18 cellular contexts compared by ENCODE assay signal in the genomic region with DNA sequence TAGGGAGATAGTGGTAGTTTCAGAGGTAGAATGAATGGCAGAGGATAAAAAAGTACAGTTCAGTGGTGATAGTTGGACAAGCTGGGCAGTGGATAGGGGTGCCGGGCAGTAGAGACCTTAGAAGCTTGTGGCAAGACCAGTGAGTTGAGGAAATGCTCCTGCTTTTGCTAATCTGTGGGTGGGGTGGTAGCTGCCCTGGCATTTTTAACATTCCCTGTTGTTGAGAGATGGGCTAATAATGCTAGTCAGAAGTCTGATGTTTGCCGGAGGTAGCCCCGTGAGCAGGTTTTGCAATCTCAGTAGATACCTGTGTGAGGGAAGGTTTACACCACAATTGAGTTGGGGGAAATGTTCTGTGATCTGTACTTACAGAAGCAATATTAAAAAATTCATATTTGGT.
DNase-seq lines count a peak whose midpoint lies in the region; ATAC-seq and TF ChIP-seq lines count a peak whose summit lies in the region.
"Had no signal": no experiment of that assay in that cellular context is flagged by ENCODE, and none has a peak within 500 bp of the region (broad histone marks: within the 10 kb centered on the region; RNA-seq: fewer than 3 reads in every experiment).

No MANE protein-coding gene starts in this region.

- H3F3A ChIP-seq in GM23248 (ENCODE audit: insufficient read depth), result peaks cover 85% of the 10 kb centered on the region

- H3K27ac Mint-ChIP-seq in activated B cell treated with CpG ODN at 0.5 μM for 24 hours, result peak overlapping the region; percentile 32
- H3K27ac Mint-ChIP-seq: activated CD8-positive, alpha-beta T cell treated with anti-CD3 and anti-CD28 coated beads for 36 hours; activated T-helper 1 cell treated with anti-CD3 and anti-CD28 coated beads, Interleukin-12 subunit alpha, Interleukin-12 subunit beta, Interleukin-2, Interleukin-4 antibody, amounts not matched to agents 30 ng/mL and 10 ng/mL and 1 ng/mL, durations not matched to agents 14 hours and 24 hours and 36 hours had no signal

- H3K79me2 ChIP-seq in GM23248 (ENCODE audit: insufficient read depth), result peaks cover 100% of the 10 kb centered on the region

- no peak for ATAC-seq in activated B cell treated with CpG ODN at 0.5 μM for 24 hours (ENCODE audit: low read depth)
- ATAC-seq in HG02763 (IDR thresholded peaks at IDR 0.05; ENCODE audit: unreplicated experiment), result no peak
- ATAC-seq in HG03108 (IDR thresholded peaks at IDR 0.05; ENCODE audit: unreplicated experiment), result no peak
- ATAC-seq: activated CD8-positive, alpha-beta T cell treated with anti-CD3 and anti-CD28 coated beads for 36 hours; mucosa of descending colon had no signal

- H3K27ac ChIP-seq in GM23248, result peak overlapping the region; percentile 18
- H3K27ac ChIP-seq: adrenal gland, Peyer's patch had no signal

- H3K4me2 ChIP-seq in GM23248 (ENCODE audit: unreplicated experiment), result peak overlapping the region; percentile 29

- H3K27me3 ChIP-seq in GM23248 (replicated peaks; ENCODE audit: insufficient read depth), result no peaks in the 10 kb centered on the region
- H3K27me3 ChIP-seq: adrenal gland, Peyer's patch had no signal

- peaks cover 2% of the 10 kb centered on the region for H3K36me3 Mint-ChIP-seq in activated B cell treated with CpG ODN at 0.5 μM for 24 hours (ENCODE audit: low read depth)

- no peaks in the 10 kb centered on the region for H3K36me3 ChIP-seq in GM23248 (ENCODE audit: low read depth)
- H3K36me3 ChIP-seq: adrenal gland, Peyer's patch had no signal

- no peaks in the 10 kb centered on the region for H3K9me3 ChIP-seq in GM23248 (ENCODE audit: low read depth)
- H3K9me3 ChIP-seq: adrenal gland, mucosa of descending colon, Peyer's patch had no signal

- H4K20me1 ChIP-seq in GM23248 (ENCODE audit: insufficient read depth), result peaks cover 40% of the 10 kb centered on the region

- H3K4me1 Mint-ChIP-seq in activated B cell treated with CpG ODN at 0.5 μM for 24 hours, result peaks cover 63% of the 10 kb centered on the region

- POLR2A ChIA-PET in activated B cell treated with CpG ODN at 0.5 μM for 24 hours (lab: Charles Lee), result interaction anchor here (0.9 kb wide), 1 partner anchor 89 kb away, joined by 3 read pairs; no protein-coding TSS in a partner anchor

- CTCF ChIA-PET in activated B cell treated with CpG ODN at 0.5 μM for 24 hours (lab: Charles Lee), result no interaction called here

- no peak overlapping the region for H3K9ac ChIP-seq in GM23248

- TF ChIP-seq CTCF in activated B cell treated with CpG ODN at 0.5 μM for 24 hours (IDR thresholded peaks at IDR 0.05) (no peak), retinal pigment epithelial cell (conservative IDR thresholded peaks at IDR 0.05; ENCODE audit: low read depth, low read length) (no peak)

- H3K9me3 Mint-ChIP-seq in activated B cell treated with CpG ODN at 0.5 μM for 24 hours, result no peaks in the 10 kb centered on the region
- H3K9me3 Mint-ChIP-seq: activated CD8-positive, alpha-beta T cell treated with anti-CD3 and anti-CD28 coated beads for 36 hours; activated T-helper 1 cell treated with anti-CD3 and anti-CD28 coated beads, Interleukin-12 subunit alpha, Interleukin-12 subunit beta, Interleukin-2, Interleukin-4 antibody, amounts not matched to agents 30 ng/mL and 10 ng/mL and 1 ng/mL, durations not matched to agents 14 hours and 24 hours and 36 hours had no signal

- no peaks in the 10 kb centered on the region for H3K9me2 ChIP-seq in GM23248 (ENCODE audit: insufficient read depth)

- H3K4me1 ChIP-seq in GM23248 (ENCODE audit: insufficient read depth), result peaks cover 90% of the 10 kb centered on the region

- no peak overlapping the region for H3K4me3 ChIP-seq in GM23248
- H3K4me3 ChIP-seq in retinal pigment epithelial cell (ENCODE audit: low read length), result no peak overlapping the region
- H3K4me3 ChIP-seq: adrenal gland, mucosa of descending colon, Peyer's patch had no signal

- DNase-seq in GM23248 (peak; percentile 40), activated B cell treated with CpG ODN at 0.5 μM for 24 hours (no peak), islet precursor cell (peak; percentile 85), retinal pigment epithelial cell (ENCODE audit: low read depth) (peak; percentile 75), superior temporal gyrus (ENCODE audit: extremely low spot score) (no peak), DMS53 (lab: John Stamatoyannopoulos, UW) (no peak)
- DNase-seq: activated CD8-positive, alpha-beta T cell treated with anti-CD3 and anti-CD28 coated beads for 36 hours; adrenal gland; MM.1S; mucosa of descending colon; NCI-H2081; NCI-H69; occipital lobe; Peyer's patch; stimulated activated naive CD4-positive, alpha-beta T cell had no signal

- in situ Hi-C loops in GM23248 (cut with MboI), result no loop called here

- no peaks in the 10 kb centered on the region for H3K27me3 Mint-ChIP-seq in activated B cell treated with CpG ODN at 0.5 μM for 24 hours

- WGBS in GM23248 (ENCODE audit: low coverage in 1 of 2, low lambda C conversion rate in 2 of 2, missing lambda C conversion rate in 2 of 2), 2 experiments, result 80 to 84% methylated on average over 3 of the region's 3 CpGs

- H3K4me3 Mint-ChIP-seq in activated B cell treated with CpG ODN at 0.5 μM for 24 hours, result no peak overlapping the region
- H3K4me3 Mint-ChIP-seq: activated CD8-positive, alpha-beta T cell treated with anti-CD3 and anti-CD28 coated beads for 36 hours; activated T-helper 1 cell treated with anti-CD3 and anti-CD28 coated beads, Interleukin-12 subunit alpha, Interleukin-12 subunit beta, Interleukin-2, Interleukin-4 antibody, amounts not matched to agents 30 ng/mL and 10 ng/mL and 1 ng/mL, durations not matched to agents 14 hours and 24 hours and 36 hours had no signal

- H2AFZ ChIP-seq in GM23248, result no peak overlapping the region

- intact Hi-C loops in activated B cell treated with CpG ODN at 0.5 μM for 24 hours (cut with micrococcal nuclease), result loop anchor here (1.0 kb wide), 1 partner anchor 14 kb away; no protein-coding TSS in a partner anchor

Comparison
In these comparisons a context has a peak if more than half of its experiments do, and no peak if none do; other contexts are left out.
1. DNase-seq: peak in GM23248 (single experiment), islet precursor cell (single experiment) and retinal pigment epithelial cell (single experiment); none in activated B cell treated with CpG ODN at 0.5 μM for 24 hours (single experiment), superior temporal gyrus (single experiment) and DMS53 (single experiment).